2 cellular contexts compared by ENCODE assay signal in the genomic region with DNA sequence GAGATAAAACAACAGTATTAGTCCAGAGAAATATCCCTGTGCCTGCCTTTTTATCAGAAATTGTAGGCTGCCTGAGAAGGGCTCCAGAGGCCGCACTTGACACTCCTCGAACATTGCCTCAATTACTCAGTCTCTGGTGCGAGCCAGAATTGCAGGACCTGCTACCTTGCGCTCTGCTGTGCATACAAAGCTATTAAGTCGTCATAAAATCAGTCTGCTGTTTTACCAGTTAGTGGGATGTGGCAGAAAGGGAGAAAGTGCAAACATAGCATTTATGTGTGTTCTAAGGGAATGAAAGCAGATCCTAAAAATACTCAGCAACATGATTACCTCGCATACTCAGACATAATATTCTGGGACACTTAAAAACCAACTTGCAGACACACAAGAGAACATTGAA.
TF ChIP-seq lines count a peak whose summit lies in the region.

No MANE protein-coding gene starts in this region.

TF ChIP-seq in HEK293T, 16 proteins besides CTCF, POLR2A, EP300 and RAD21 (continued from another document):
- TF ChIP-seq, protein P1, sequence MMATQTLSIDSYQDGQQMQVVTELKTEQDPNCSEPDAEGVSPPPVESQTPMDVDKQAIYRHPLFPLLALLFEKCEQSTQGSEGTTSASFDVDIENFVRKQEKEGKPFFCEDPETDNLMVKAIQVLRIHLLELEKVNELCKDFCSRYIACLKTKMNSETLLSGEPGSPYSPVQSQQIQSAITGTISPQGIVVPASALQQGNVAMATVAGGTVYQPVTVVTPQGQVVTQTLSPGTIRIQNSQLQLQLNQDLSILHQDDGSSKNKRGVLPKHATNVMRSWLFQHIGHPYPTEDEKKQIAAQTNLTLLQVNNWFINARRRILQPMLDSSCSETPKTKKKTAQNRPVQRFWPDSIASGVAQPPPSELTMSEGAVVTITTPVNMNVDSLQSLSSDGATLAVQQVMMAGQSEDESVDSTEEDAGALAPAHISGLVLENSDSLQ (IDR thresholded peaks at IDR 0.05), result no peak
- TF ChIP-seq BHLHE40 (IDR thresholded peaks at IDR 0.05; ENCODE audit: borderline replicate concordance) (no peak), NFRKB (IDR thresholded peaks at IDR 0.05) (no peak), LEF1 (IDR thresholded peaks at IDR 0.05; ENCODE audit: borderline replicate concordance) (no peak)

TF ChIP-seq in K562, 482 proteins besides CTCF, POLR2A, EP300 and RAD21 (continued from another document):
- TF ChIP-seq, protein P2, sequence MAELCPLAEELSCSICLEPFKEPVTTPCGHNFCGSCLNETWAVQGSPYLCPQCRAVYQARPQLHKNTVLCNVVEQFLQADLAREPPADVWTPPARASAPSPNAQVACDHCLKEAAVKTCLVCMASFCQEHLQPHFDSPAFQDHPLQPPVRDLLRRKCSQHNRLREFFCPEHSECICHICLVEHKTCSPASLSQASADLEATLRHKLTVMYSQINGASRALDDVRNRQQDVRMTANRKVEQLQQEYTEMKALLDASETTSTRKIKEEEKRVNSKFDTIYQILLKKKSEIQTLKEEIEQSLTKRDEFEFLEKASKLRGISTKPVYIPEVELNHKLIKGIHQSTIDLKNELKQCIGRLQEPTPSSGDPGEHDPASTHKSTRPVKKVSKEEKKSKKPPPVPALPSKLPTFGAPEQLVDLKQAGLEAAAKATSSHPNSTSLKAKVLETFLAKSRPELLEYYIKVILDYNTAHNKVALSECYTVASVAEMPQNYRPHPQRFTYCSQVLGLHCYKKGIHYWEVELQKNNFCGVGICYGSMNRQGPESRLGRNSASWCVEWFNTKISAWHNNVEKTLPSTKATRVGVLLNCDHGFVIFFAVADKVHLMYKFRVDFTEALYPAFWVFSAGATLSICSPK (IDR thresholded peaks at IDR 0.05; ENCODE audit: borderline replicate concordance), result no peak
- no peak for TF ChIP-seq ZNF24 (IDR thresholded peaks at IDR 0.05)
- TF ChIP-seq CXXC5 (CRISPR knock-in tag; IDR thresholded peaks at IDR 0.05), result no peak
- peak; percentile 84 for TF ChIP-seq ZNF316 (IDR thresholded peaks at IDR 0.05)
- TF ChIP-seq PYGO2 (tag; IDR thresholded peaks at IDR 0.05), result no peak
- no peak for TF ChIP-seq ZNF395 (CRISPR knock-in tag; IDR thresholded peaks at IDR 0.05)
- no peak for TF ChIP-seq ZNF507 (tag; conservative IDR thresholded peaks at IDR 0.05)
- no peak for TF ChIP-seq POLR3A (IDR thresholded peaks at IDR 0.05; ENCODE audit: borderline replicate concordance, extremely low read depth, insufficient read depth, insufficient read length)
- TF ChIP-seq PHTF2 (CRISPR knock-in tag; IDR thresholded peaks at IDR 0.05), result no peak
- TF ChIP-seq, protein P3, sequence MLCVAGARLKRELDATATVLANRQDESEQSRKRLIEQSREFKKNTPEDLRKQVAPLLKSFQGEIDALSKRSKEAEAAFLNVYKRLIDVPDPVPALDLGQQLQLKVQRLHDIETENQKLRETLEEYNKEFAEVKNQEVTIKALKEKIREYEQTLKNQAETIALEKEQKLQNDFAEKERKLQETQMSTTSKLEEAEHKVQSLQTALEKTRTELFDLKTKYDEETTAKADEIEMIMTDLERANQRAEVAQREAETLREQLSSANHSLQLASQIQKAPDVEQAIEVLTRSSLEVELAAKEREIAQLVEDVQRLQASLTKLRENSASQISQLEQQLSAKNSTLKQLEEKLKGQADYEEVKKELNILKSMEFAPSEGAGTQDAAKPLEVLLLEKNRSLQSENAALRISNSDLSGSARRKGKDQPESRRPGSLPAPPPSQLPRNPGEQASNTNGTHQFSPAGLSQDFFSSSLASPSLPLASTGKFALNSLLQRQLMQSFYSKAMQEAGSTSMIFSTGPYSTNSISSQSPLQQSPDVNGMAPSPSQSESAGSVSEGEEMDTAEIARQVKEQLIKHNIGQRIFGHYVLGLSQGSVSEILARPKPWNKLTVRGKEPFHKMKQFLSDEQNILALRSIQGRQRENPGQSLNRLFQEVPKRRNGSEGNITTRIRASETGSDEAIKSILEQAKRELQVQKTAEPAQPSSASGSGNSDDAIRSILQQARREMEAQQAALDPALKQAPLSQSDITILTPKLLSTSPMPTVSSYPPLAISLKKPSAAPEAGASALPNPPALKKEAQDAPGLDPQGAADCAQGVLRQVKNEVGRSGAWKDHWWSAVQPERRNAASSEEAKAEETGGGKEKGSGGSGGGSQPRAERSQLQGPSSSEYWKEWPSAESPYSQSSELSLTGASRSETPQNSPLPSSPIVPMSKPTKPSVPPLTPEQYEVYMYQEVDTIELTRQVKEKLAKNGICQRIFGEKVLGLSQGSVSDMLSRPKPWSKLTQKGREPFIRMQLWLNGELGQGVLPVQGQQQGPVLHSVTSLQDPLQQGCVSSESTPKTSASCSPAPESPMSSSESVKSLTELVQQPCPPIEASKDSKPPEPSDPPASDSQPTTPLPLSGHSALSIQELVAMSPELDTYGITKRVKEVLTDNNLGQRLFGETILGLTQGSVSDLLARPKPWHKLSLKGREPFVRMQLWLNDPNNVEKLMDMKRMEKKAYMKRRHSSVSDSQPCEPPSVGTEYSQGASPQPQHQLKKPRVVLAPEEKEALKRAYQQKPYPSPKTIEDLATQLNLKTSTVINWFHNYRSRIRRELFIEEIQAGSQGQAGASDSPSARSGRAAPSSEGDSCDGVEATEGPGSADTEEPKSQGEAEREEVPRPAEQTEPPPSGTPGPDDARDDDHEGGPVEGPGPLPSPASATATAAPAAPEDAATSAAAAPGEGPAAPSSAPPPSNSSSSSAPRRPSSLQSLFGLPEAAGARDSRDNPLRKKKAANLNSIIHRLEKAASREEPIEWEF (CRISPR knock-in tag; IDR thresholded peaks at IDR 0.05), result no peak
- no peak for TF ChIP-seq NFRKB (IDR thresholded peaks at IDR 0.05; ENCODE audit: low read depth)
- no peak for TF ChIP-seq ILF3 (IDR thresholded peaks at IDR 0.05; ENCODE audit: borderline replicate concordance)
- peak; percentile 11 for TF ChIP-seq MAFF (IDR thresholded peaks at IDR 0.05; ENCODE audit: low read length)
- TF ChIP-seq C11orf30 (IDR thresholded peaks at IDR 0.05; ENCODE audit: low read depth), result peak; percentile 62
- no peak for TF ChIP-seq MTA2 (IDR thresholded peaks at IDR 0.05; ENCODE audit: low read depth)
- TF ChIP-seq TSC22D4 (tag; IDR thresholded peaks at IDR 0.05), result no peak
- no peak for TF ChIP-seq ZNF133 (CRISPR knock-in tag; IDR thresholded peaks at IDR 0.05)
